Comparison of ENCODE assay signal across 8 cellular contexts in the genomic region with DNA sequence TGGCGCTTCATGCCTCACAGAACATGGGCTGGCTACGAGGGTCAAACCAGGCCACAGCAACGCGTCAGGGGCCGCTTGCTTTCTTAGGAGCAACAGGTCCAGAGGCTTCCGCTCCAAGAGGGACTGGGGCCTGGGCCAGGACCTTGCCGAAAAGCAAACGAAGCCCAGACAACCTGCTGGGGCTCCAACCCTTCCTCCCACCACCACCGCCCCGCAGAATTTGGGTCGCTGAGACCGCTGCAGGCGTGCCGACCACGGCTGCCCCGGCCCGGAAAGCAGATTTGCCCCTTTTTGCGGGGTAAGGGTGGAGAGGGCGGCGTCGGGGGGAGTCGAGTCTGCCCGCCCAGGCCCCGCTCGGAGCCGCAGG. TPM values are rescaled to one million over a fixed set of nuclear protein-coding genes. Genes with fewer than 3 reads are reported as not detected.
DNase-seq lines count a peak whose midpoint lies in the region; ATAC-seq, FAIRE-seq and TF ChIP-seq lines count a peak whose summit lies in the region.

No MANE protein-coding gene starts in this region.

- H3K4me1 ChIP-seq in astrocyte (ENCODE audit: insufficient read depth, low read length) (peaks cover 20% of the 10 kb centered on the region), kidney (ENCODE audit: control insufficient read depth in 1 of 2, insufficient read depth in 1 of 2, low read depth in 1 of 2, low read length in 2 of 2) (peaks cover 0 to 16% of the 10 kb centered on the region in 2 donors), stomach smooth muscle (ENCODE audit: control insufficient read depth, insufficient read depth, low read length) (peaks cover 17% of the 10 kb centered on the region)

- H2AFZ ChIP-seq in astrocyte (ENCODE audit: low read depth, low read length): peak overlapping the region; percentile 93

- DNase-seq in DMS53 (lab: John Stamatoyannopoulos, UW) (peak; percentile 54), DMS53 treated with DMSO at 0.1 percent for 48 hours (lab: John Stamatoyannopoulos, UW; ENCODE audit: unreplicated experiment) (no peak), astrocyte (ENCODE audit: low read depth) (no peak), kidney (no peak), inferior parietal cortex (ENCODE audit: extremely low spot score) (no peak)

- H3K27ac Mint-ChIP-seq in astrocyte (ENCODE audit: unreplicated experiment): peak overlapping the region; percentile 87

- peak overlapping the region; percentile 96 for H3K4me3 Mint-ChIP-seq in astrocyte (ENCODE audit: unreplicated experiment)

- peaks cover 36% of the 10 kb centered on the region for H3K79me2 ChIP-seq in astrocyte (ENCODE audit: insufficient read depth, low read length)

- no peaks in the 10 kb centered on the region for H3K27me3 ChIP-seq in astrocyte (ENCODE audit: insufficient read depth, low read length)
- peaks cover 0 to 4% of the 10 kb centered on the region in 2 donors for H3K27me3 ChIP-seq in stomach smooth muscle (ENCODE audit: control insufficient read depth in 1 of 2, insufficient read depth in 2 of 2, low read length in 2 of 2)

- H3K36me3 ChIP-seq in astrocyte (ENCODE audit: insufficient read depth, low read length) (no peaks in the 10 kb centered on the region), kidney (ENCODE audit: control insufficient read depth in 1 of 2, insufficient read depth in 2 of 2, low read length in 2 of 2) (no peaks in the 10 kb centered on the region), stomach smooth muscle (ENCODE audit: control insufficient read depth in 2 of 2, insufficient read depth in 2 of 2, low read length in 2 of 2) (no peaks in the 10 kb centered on the region)

- no peaks in the 10 kb centered on the region for H3K9me3 ChIP-seq in astrocyte (ENCODE audit: insufficient read depth, low read depth, low read length)
- no peaks in the 10 kb centered on the region for H3K9me3 ChIP-seq in kidney (ENCODE audit: control insufficient read depth in 1 of 2, low read length in 2 of 2)
- H3K9me3 ChIP-seq in stomach smooth muscle (ENCODE audit: control insufficient read depth in 2 of 2, low read length in 2 of 2): peaks cover 0 to 3% of the 10 kb centered on the region in 2 donors

- H3K9me3 Mint-ChIP-seq in astrocyte (ENCODE audit: unreplicated experiment): no peaks in the 10 kb centered on the region

- H4K20me1 ChIP-seq in astrocyte (ENCODE audit: insufficient read depth, low read length): peaks cover 15% of the 10 kb centered on the region

- peaks cover 1% of the 10 kb centered on the region for H3K36me3 Mint-ChIP-seq in astrocyte (ENCODE audit: low read depth, unreplicated experiment)

- peak overlapping the region; percentile 90 for H3K4me2 ChIP-seq in astrocyte (ENCODE audit: low read length)

- peak overlapping the region; percentile 82 for H3K9ac ChIP-seq in astrocyte (ENCODE audit: low read length)
- H3K9ac ChIP-seq in kidney (ENCODE audit: low read length in 2 of 2): peak overlapping the region; percentile 20 to 58
- H3K9ac ChIP-seq in stomach smooth muscle (ENCODE audit: low read length in 2 of 2): peak overlapping the region; percentile 47 to 50

- peaks cover 3% of the 10 kb centered on the region for H3K27me3 Mint-ChIP-seq in astrocyte (ENCODE audit: low read depth, unreplicated experiment)

- peak overlapping the region; percentile 76 for H3K4me3 ChIP-seq in astrocyte (ENCODE audit: insufficient read depth, low read depth, low read length)
- peak overlapping the region; percentile 72 to 77 for H3K4me3 ChIP-seq in kidney (ENCODE audit: low read length in 2 of 2)
- peak overlapping the region; percentile 64 to 76 for H3K4me3 ChIP-seq in stomach smooth muscle (ENCODE audit: low read length in 2 of 2)

- H3K4me1 Mint-ChIP-seq in astrocyte (ENCODE audit: low read depth, unreplicated experiment): peaks cover 20% of the 10 kb centered on the region

- FAIRE-seq in astrocyte (lab: Jason Lieb, UNC): no peak
- no peak for FAIRE-seq in kidney (lab: Jason Lieb, UNC)

- intact Hi-C loops in kidney (cut with DNase I): no loop called here

- ATAC-seq in HG03432 (IDR thresholded peaks at IDR 0.05; ENCODE audit: unreplicated experiment) (peak; percentile 15), HG03039 (IDR thresholded peaks at IDR 0.05; ENCODE audit: unreplicated experiment) (no peak)

- H3K27ac ChIP-seq in astrocyte (ENCODE audit: low read depth, low read length): peak overlapping the region; percentile 37
- H3K27ac ChIP-seq in kidney (ENCODE audit: low read depth in 2 of 2, low read length in 2 of 2): no peak overlapping the region
- H3K27ac ChIP-seq in stomach smooth muscle (ENCODE audit: low read length): peak overlapping the region; percentile 6

- TF ChIP-seq CTCF in astrocyte (IDR thresholded peaks at IDR 0.05; ENCODE audit: insufficient read depth, low read depth, low read length) (no peak), kidney (IDR thresholded peaks at IDR 0.05; ENCODE audit: borderline replicate concordance, extremely low read depth, insufficient read depth) (no peak)

RNA-seq across cellular contexts. Expression of a gene that starts 9.9 kb away (rescaled TPM):
- 0.18 TPM in 1 of 2 replicates, not detected in the other for total RNA-seq in astrocyte
- total RNA-seq in kidney: 0.47 TPM
- polyA plus RNA-seq in kidney (ENCODE audit: insufficient read depth, low read depth, low replicate concordance): not detected

RNA-seq across cellular contexts. Expression of a gene that starts 14.5 kb away (rescaled TPM):
- 53.8 and 68.7 TPM in 2 replicates for total RNA-seq in astrocyte
- 164 TPM for total RNA-seq in kidney
- polyA plus RNA-seq in kidney (ENCODE audit: insufficient read depth, low read depth, low replicate concordance): 205 TPM

RNA-seq across cellular contexts. Expression of a gene that starts 40.8 kb away (rescaled TPM):
- total RNA-seq in astrocyte (not detected in 2 replicates), kidney (0.25 TPM)
- polyA plus RNA-seq in kidney (ENCODE audit: insufficient read depth, low read depth, low replicate concordance): not detected

RNA-seq across cellular contexts. Expression of a gene that starts 42.3 kb away (rescaled TPM):
- total RNA-seq in astrocyte (69.2 and 89.0 TPM in 2 replicates), kidney (63.2 TPM)
- 57.3 TPM for polyA plus RNA-seq in kidney (ENCODE audit: insufficient read depth, low read depth, low replicate concordance)

RNA-seq across cellular contexts. Expression of a gene that starts 42.8 kb away (rescaled TPM):
- total RNA-seq in astrocyte: not detected in 2 replicates
- total RNA-seq in kidney: not detected
- polyA plus RNA-seq in kidney (ENCODE audit: insufficient read depth, low read depth, low replicate concordance): not detected

Comparison
In these comparisons a context has a peak if more than half of its experiments do, and no peak if none do; other contexts are left out.
1. H3K27ac ChIP-seq: peak in astrocyte (single experiment) and stomach smooth muscle (single experiment); none in kidney (0 of 2).
2. Peak in every context shown above with its lines, with median percentiles within 50 percentile points of each other: H3K4me3 ChIP-seq and H3K9ac ChIP-seq.